8 cellular contexts compared by ENCODE assay signal in the genomic region with DNA sequence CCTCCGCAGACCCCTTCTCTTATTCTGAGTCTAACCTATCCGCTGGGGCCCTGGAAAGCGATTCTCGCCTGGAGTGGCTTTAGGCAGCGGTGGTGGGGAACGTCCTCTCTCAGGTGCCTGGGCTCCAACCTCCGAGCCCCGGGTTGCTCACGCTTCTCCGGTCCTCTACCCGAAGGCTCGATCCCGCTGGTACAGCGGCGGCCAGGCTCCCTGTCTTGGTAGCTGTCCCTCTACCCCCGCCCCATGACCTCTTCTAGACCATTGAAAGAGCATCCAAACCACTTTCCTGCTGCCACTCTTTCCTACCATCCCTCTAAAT. TPM values are rescaled to one million over a fixed set of nuclear protein-coding genes. Genes with fewer than 3 reads are reported as not detected.
A peak's percentile ranks its signal among the peaks of the same experiment; 100 is the strongest.
DNase-seq lines count a peak whose midpoint lies in the region; ATAC-seq and TF ChIP-seq lines count a peak whose summit lies in the region.

No MANE protein-coding gene starts in this region.

- TF ChIP-seq CTCF in liver (IDR thresholded peaks at IDR 0.05; ENCODE audit: low read depth, low read length, missing input control): no peak

- H3K4me1 ChIP-seq in liver (ENCODE audit: control insufficient read depth in 4 of 4, insufficient read depth in 4 of 4, low read length in 3 of 4) (peaks cover 15 to 66% (median 44%) of the 10 kb centered on the region in 4 donors), thymus (ENCODE audit: control insufficient read depth, insufficient read depth, low read length) (peaks cover 12% of the 10 kb centered on the region)

- peak; percentile 33 for ATAC-seq in HG02852 (IDR thresholded peaks at IDR 0.05; ENCODE audit: unreplicated experiment)

- H3K9me3 ChIP-seq in liver (ENCODE audit: control insufficient read depth in 4 of 4, low read length in 3 of 4) (no peaks in the 10 kb centered on the region), thymus (ENCODE audit: control insufficient read depth) (no peaks in the 10 kb centered on the region)

- no peak for TF ChIP-seq RAD21 in liver (IDR thresholded peaks at IDR 0.05)

- H3K27ac ChIP-seq in caudate nucleus (ENCODE audit: low read depth, low read length): peak overlapping the region; percentile 91
- peak overlapping the region; percentile 76 to 86 for H3K27ac ChIP-seq in liver (ENCODE audit: low read depth in 1 of 2, low read length in 2 of 2)
- H3K27ac ChIP-seq in thymus (ENCODE audit: low read depth): peak overlapping the region; percentile 89

- H3K4me3 ChIP-seq in liver (ENCODE audit: low read depth in 1 of 3, low read length in 3 of 3) (peak overlapping the region; percentile 53 to 79 (median 60)), thymus (ENCODE audit: low read length) (peak overlapping the region; percentile 71)

- H3K27me3 ChIP-seq in liver (ENCODE audit: control insufficient read depth in 4 of 4, insufficient read depth in 4 of 4, low read length in 3 of 4) (no peaks in the 10 kb centered on the region), thymus (ENCODE audit: control insufficient read depth, insufficient read depth) (no peaks in the 10 kb centered on the region)

- peak overlapping the region; percentile 41 to 56 for H3K9ac ChIP-seq in liver (ENCODE audit: low read depth in 1 of 2, low read length in 2 of 2)

- peak; percentile 12 for DNase-seq in activated CD8-positive, alpha-beta memory T cell treated with anti-CD3 and anti-CD28 coated beads, Interleukin-2, amount 50 U/mL, for 1 hour (ENCODE audit: extremely low read depth)
- DNase-seq in activated CD8-positive, alpha-beta memory T cell treated with anti-CD3 and anti-CD28 coated beads for 24 hours: no peak
- peak; percentile 48 for DNase-seq in NCI-H526 treated with DMSO at 0.1 percent for 48 hours (lab: John Stamatoyannopoulos, UW)
- DNase-seq in caudate nucleus (lab: John Stamatoyannopoulos, UW): peak in 9 of 61 donors; percentile 42 to 79 (median 66)
- DNase-seq in ureter (ENCODE audit: low spot score): no peak

- WGBS in liver: under 1% methylated on average over 16 of the region's 16 CpGs
- WGBS in thymus: under 1% methylated on average over 16 of the region's 16 CpGs

- H3K36me3 ChIP-seq in liver (ENCODE audit: control insufficient read depth in 4 of 4, insufficient read depth in 3 of 4, low read depth in 1 of 4, low read length in 3 of 4) (no peaks in the 10 kb centered on the region), thymus (ENCODE audit: control insufficient read depth, insufficient read depth) (no peaks in the 10 kb centered on the region)

TF ChIP-seq in liver, 16 proteins besides CTCF, POLR2A, EP300 and RAD21:
- TF ChIP-seq FOXA2 (IDR thresholded peaks at IDR 0.05) (no peak), YY1 (IDR thresholded peaks at IDR 0.05) (peak; percentile 10), RXRA (IDR thresholded peaks at IDR 0.05) (no peak)

RNA-seq across cellular contexts. Expression of gene HEBP1, which starts 0.5 kb away (rescaled TPM):
- total RNA-seq in liver (10 to 100 TPM; 27.7 to 33.6 TPM), ureter (57.7 TPM)
- polyA plus RNA-seq in liver (10 to 100 TPM; 66.9 to 70.0 TPM), thymus (42.3 TPM)

RNA-seq across cellular contexts. Expression of gene FAM234B, which starts 43.6 kb away (rescaled TPM):
- total RNA-seq in liver: 1 to 10 TPM; 4.4 to 8.0 TPM
- 1 to 10 TPM; 1.7 to 2.0 TPM for polyA plus RNA-seq in liver
- 3.8 TPM for polyA plus RNA-seq in thymus
- 24.9 TPM for total RNA-seq in ureter

RNA-seq across cellular contexts. Expression of gene GPRC5D, which starts 48.6 kb away (rescaled TPM):
- total RNA-seq in liver (under 1 TPM in 1 of 2 donors, not detected in 1; 0.17 TPM), ureter (0.47 TPM)
- polyA plus RNA-seq in liver (under 1 TPM in 1 of 2 donors, not detected in 1; 0.13 TPM), thymus (0.05 TPM)

Comparison
In these comparisons a context has a peak if more than half of its experiments do, and no peak if none do; other contexts are left out.
1. DNase-seq: peak in activated CD8-positive, alpha-beta memory T cell treated with anti-CD3 and anti-CD28 coated beads, Interleukin-2, amount 50 U/mL, for 1 hour (single experiment) and NCI-H526 treated with DMSO at 0.1 percent for 48 hours (single experiment); none in activated CD8-positive, alpha-beta memory T cell treated with anti-CD3 and anti-CD28 coated beads for 24 hours (single experiment) and ureter (single experiment).
2. Peak in every context shown above with its lines, with median percentiles within 50 percentile points of each other: H3K27ac ChIP-seq.